ENCODE assay signal across 18 cellular contexts in the genomic region with DNA sequence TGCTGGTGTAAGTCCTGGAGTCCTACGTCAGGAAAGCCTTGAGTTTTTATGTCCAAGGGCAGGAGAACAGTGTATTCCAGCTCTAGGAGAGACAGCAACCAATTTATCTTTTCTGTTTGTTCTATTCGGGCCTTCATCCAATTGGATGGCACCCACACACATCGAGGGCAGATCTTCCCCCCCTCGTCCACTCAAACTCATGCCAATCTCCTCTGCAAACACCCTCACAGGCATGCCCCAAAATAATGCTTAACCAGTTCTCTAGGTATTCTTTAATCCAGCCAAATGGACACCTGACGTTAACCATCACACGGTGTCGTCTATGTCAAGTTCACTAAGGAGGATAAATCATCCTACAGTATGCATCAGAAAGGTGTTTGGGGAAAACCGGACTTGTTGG.
DNase-seq lines count a peak whose midpoint lies in the region; ATAC-seq and TF ChIP-seq lines count a peak whose summit lies in the region.
"Had no signal": no experiment of that assay in that cellular context is flagged by ENCODE, and none has a peak within 500 bp of the region (broad histone marks: within the 10 kb centered on the region; RNA-seq: fewer than 3 reads in every experiment).

No MANE protein-coding gene starts in this region.

- no peaks in the 10 kb centered on the region for H3K9me3 ChIP-seq in right cardiac atrium (ENCODE audit: control insufficient read depth, low read length)
- H3K9me3 ChIP-seq in CD4-positive, CD25-positive, alpha-beta regulatory T cell (ENCODE audit: control insufficient read depth in 2 of 2, low read length in 2 of 2): no peaks in the 10 kb centered on the region
- no peaks in the 10 kb centered on the region for H3K9me3 ChIP-seq in right lobe of liver
- H3K9me3 ChIP-seq in suprapubic skin: no peaks in the 10 kb centered on the region
- H3K9me3 ChIP-seq: BE2C had no signal

- no peak overlapping the region for H3K4me3 Mint-ChIP-seq in activated naive CD8-positive, alpha-beta T cell treated with anti-CD3 and anti-CD28 coated beads, Interleukin-2, amount 10 ng/mL, durations not matched to agents 7 days and 5 days
- no peak overlapping the region for H3K4me3 Mint-ChIP-seq in activated naive CD8-positive, alpha-beta T cell treated with anti-CD3 and anti-CD28 coated beads for 36 hours
- no peak overlapping the region for H3K4me3 Mint-ChIP-seq in CD4-positive, CD25-positive, alpha-beta regulatory T cell
- H3K4me3 Mint-ChIP-seq: CD14-positive monocyte; CD8-positive, alpha-beta T cell; HFFc6 had no signal

- DNase-seq in activated naive CD8-positive, alpha-beta T cell treated with anti-CD3 and anti-CD28 coated beads, Interleukin-2, amount 10 ng/mL, durations not matched to agents 7 days and 5 days: no peak
- no peak for DNase-seq in activated naive CD8-positive, alpha-beta T cell treated with anti-CD3 and anti-CD28 coated beads for 36 hours
- no peak for DNase-seq in right cardiac atrium
- DNase-seq in Right ventricle myocardium inferior (ENCODE audit: missing footprints): no peak
- no peak for DNase-seq in CD4-positive, CD25-positive, alpha-beta regulatory T cell
- DNase-seq in right lobe of liver: peak in 1 of 3 donors; percentile 88
- DNase-seq in suprapubic skin (ENCODE audit: low spot score in 2 of 2): no peak
- no peak for DNase-seq in NOMO-1 treated with dmso at 0.1 percent for 144 hours (lab: John Stamatoyannopoulos, UW; ENCODE audit: unreplicated experiment)
- DNase-seq: BE2C; Calu3; CD8-positive, alpha-beta T cell; DMS79 treated with DMSO at 0.1 percent for 48 hours; GF-D8; GOT3; H7; HFFc6 had no signal

- TF ChIP-seq POLR2A in right lobe of liver (IDR thresholded peaks at IDR 0.05) (no peak), suprapubic skin (IDR thresholded peaks at IDR 0.05) (no peak)

- H3K4me3 ChIP-seq in right cardiac atrium (ENCODE audit: low read length) (no peak overlapping the region), right lobe of liver (no peak overlapping the region), suprapubic skin (no peak overlapping the region)
- no peak overlapping the region for H3K4me3 ChIP-seq in CD4-positive, CD25-positive, alpha-beta regulatory T cell (ENCODE audit: low read depth, low read length)

- H3K27ac Mint-ChIP-seq in activated naive CD8-positive, alpha-beta T cell treated with anti-CD3 and anti-CD28 coated beads, Interleukin-2, amount 10 ng/mL, durations not matched to agents 7 days and 5 days: peak overlapping the region; percentile 30
- H3K27ac Mint-ChIP-seq in activated naive CD8-positive, alpha-beta T cell treated with anti-CD3 and anti-CD28 coated beads for 36 hours: no peak overlapping the region
- H3K27ac Mint-ChIP-seq in CD4-positive, CD25-positive, alpha-beta regulatory T cell: peak overlapping the region in 2 of 3 donors; percentile 53 to 64
- H3K27ac Mint-ChIP-seq: CD8-positive, alpha-beta T cell; HFFc6 had no signal

- peak overlapping the region; percentile 67 for H3K27ac ChIP-seq in right cardiac atrium (ENCODE audit: low read length)
- no peak overlapping the region for H3K27ac ChIP-seq in CD4-positive, CD25-positive, alpha-beta regulatory T cell (ENCODE audit: insufficient read depth, low read length, poor library complexity, severe bottlenecking)
- H3K27ac ChIP-seq in right lobe of liver: peak overlapping the region in 2 of 3 donors; percentile 34 to 56
- no peak overlapping the region for H3K27ac ChIP-seq in suprapubic skin

- no peak for TF ChIP-seq EP300 in suprapubic skin (IDR thresholded peaks at IDR 0.05)

- POLR2A ChIA-PET in activated naive CD8-positive, alpha-beta T cell treated with anti-CD3 and anti-CD28 coated beads, Interleukin-2, amount 10 ng/mL, durations not matched to agents 7 days and 5 days (lab: Charles Lee): no interaction called here

- ATAC-seq in activated naive CD8-positive, alpha-beta T cell treated with anti-CD3 and anti-CD28 coated beads, Interleukin-2, amount 10 ng/mL, durations not matched to agents 7 days and 5 days (ENCODE audit: low read depth): no peak
- ATAC-seq in right cardiac atrium (peak; percentile 14 to 30), Right ventricle myocardium inferior (no peak), right lobe of liver (peak; percentile 81 to 88 (median 83))
- ATAC-seq in CD4-positive, CD25-positive, alpha-beta regulatory T cell (ENCODE audit: low read depth in 2 of 2): no peak
- ATAC-seq: CD8-positive, alpha-beta T cell; HCT116 had no signal

- H3K27me3 ChIP-seq in right cardiac atrium (ENCODE audit: control insufficient read depth, insufficient read depth): no peaks in the 10 kb centered on the region
- H3K27me3 ChIP-seq in CD4-positive, CD25-positive, alpha-beta regulatory T cell (ENCODE audit: control insufficient read depth, insufficient read depth, low read length): no peaks in the 10 kb centered on the region
- no peaks in the 10 kb centered on the region for H3K27me3 ChIP-seq in right lobe of liver
- H3K27me3 ChIP-seq in suprapubic skin: no peaks in the 10 kb centered on the region
- H3K27me3 ChIP-seq: BE2C had no signal

- no peaks in the 10 kb centered on the region for H3K36me3 ChIP-seq in CD4-positive, CD25-positive, alpha-beta regulatory T cell (ENCODE audit: control insufficient read depth, insufficient read depth, low read length)
- H3K36me3 ChIP-seq in right lobe of liver: no peaks in the 10 kb centered on the region
- no peaks in the 10 kb centered on the region for H3K36me3 ChIP-seq in suprapubic skin
- H3K36me3 ChIP-seq: BE2C had no signal

- no peaks in the 10 kb centered on the region for H3K9me3 Mint-ChIP-seq in activated naive CD8-positive, alpha-beta T cell treated with anti-CD3 and anti-CD28 coated beads, Interleukin-2, amount 10 ng/mL, durations not matched to agents 7 days and 5 days
- H3K9me3 Mint-ChIP-seq in activated naive CD8-positive, alpha-beta T cell treated with anti-CD3 and anti-CD28 coated beads for 36 hours: no peaks in the 10 kb centered on the region
- H3K9me3 Mint-ChIP-seq in CD4-positive, CD25-positive, alpha-beta regulatory T cell: peaks cover 0 to 2% (median 0%) of the 10 kb centered on the region in 7 donors
- H3K9me3 Mint-ChIP-seq: CD8-positive, alpha-beta T cell; HFFc6 had no signal

- H3K36me3 Mint-ChIP-seq in activated naive CD8-positive, alpha-beta T cell treated with anti-CD3 and anti-CD28 coated beads, Interleukin-2, amount 10 ng/mL, durations not matched to agents 7 days and 5 days: no peaks in the 10 kb centered on the region
- no peaks in the 10 kb centered on the region for H3K36me3 Mint-ChIP-seq in activated naive CD8-positive, alpha-beta T cell treated with anti-CD3 and anti-CD28 coated beads for 36 hours
- H3K36me3 Mint-ChIP-seq in CD4-positive, CD25-positive, alpha-beta regulatory T cell: no peaks in the 10 kb centered on the region
- H3K36me3 Mint-ChIP-seq: CD8-positive, alpha-beta T cell had no signal

- H3K27me3 Mint-ChIP-seq in activated naive CD8-positive, alpha-beta T cell treated with anti-CD3 and anti-CD28 coated beads, Interleukin-2, amount 10 ng/mL, durations not matched to agents 7 days and 5 days: peaks cover 6% of the 10 kb centered on the region
- H3K27me3 Mint-ChIP-seq in activated naive CD8-positive, alpha-beta T cell treated with anti-CD3 and anti-CD28 coated beads for 36 hours: no peaks in the 10 kb centered on the region
- peaks cover 19% of the 10 kb centered on the region for H3K27me3 Mint-ChIP-seq in CD4-positive, CD25-positive, alpha-beta regulatory T cell

- H3K4me1 Mint-ChIP-seq in activated naive CD8-positive, alpha-beta T cell treated with anti-CD3 and anti-CD28 coated beads, Interleukin-2, amount 10 ng/mL, durations not matched to agents 7 days and 5 days: peaks cover 28% of the 10 kb centered on the region
- H3K4me1 Mint-ChIP-seq in activated naive CD8-positive, alpha-beta T cell treated with anti-CD3 and anti-CD28 coated beads for 36 hours: peaks cover 35% of the 10 kb centered on the region
- H3K4me1 Mint-ChIP-seq in CD4-positive, CD25-positive, alpha-beta regulatory T cell: peaks cover 4 to 54% (median 25%) of the 10 kb centered on the region in 4 donors

- H3K4me1 ChIP-seq in right cardiac atrium (ENCODE audit: control insufficient read depth, insufficient read depth, low read length): peaks cover 4% of the 10 kb centered on the region
- H3K4me1 ChIP-seq in CD4-positive, CD25-positive, alpha-beta regulatory T cell (ENCODE audit: control insufficient read depth, insufficient read depth, low read length, poor library complexity, severe bottlenecking): peaks cover 31% of the 10 kb centered on the region
- H3K4me1 ChIP-seq in right lobe of liver: peaks cover 0 to 15% (median 7%) of the 10 kb centered on the region in 4 donors
- H3K4me1 ChIP-seq in suprapubic skin: peaks cover 9% of the 10 kb centered on the region
- H3K4me1 ChIP-seq: BE2C had no signal

- TF ChIP-seq CTCF in right lobe of liver (IDR thresholded peaks at IDR 0.05): no peak
- TF ChIP-seq CTCF in suprapubic skin (IDR thresholded peaks at IDR 0.05): no peak

- WGBS in right cardiac atrium: 71% methylated on average over 8 of the region's 8 CpGs
- WGBS in right lobe of liver (ENCODE audit: insufficient coverage, low coverage, low lambda C conversion rate, missing lambda C conversion rate): 30% methylated on average over 8 of the region's 8 CpGs
- 70% methylated on average over 8 of the region's 8 CpGs for WGBS in suprapubic skin

- intact Hi-C loops in right cardiac atrium (cut with DNase I) (loop anchor here in 2 of 4 donors (5.0 kb wide), 2 partner anchors 233 to 283 kb away; no protein-coding TSS in a partner anchor), Right ventricle myocardium inferior (cut with DNase I) (no loop called here), right lobe of liver (cut with DNase I) (loop anchor here (5.0 to 10.0 kb wide), 2 partner anchors 281 to 283 kb away; no protein-coding TSS in a partner anchor)

Comparison
In these comparisons a context has a peak if more than half of its experiments do, and no peak if none do; other contexts are left out.
1. ATAC-seq: peak in right cardiac atrium (2 of 2) and right lobe of liver (4 of 4); none in activated naive CD8-positive, alpha-beta T cell treated with anti-CD3 and anti-CD28 coated beads, Interleukin-2, amount 10 ng/mL, durations not matched to agents 7 days and 5 days (single experiment), Right ventricle myocardium inferior (single experiment) and CD4-positive, CD25-positive, alpha-beta regulatory T cell (0 of 2).
2. H3K27ac ChIP-seq: peak in right cardiac atrium (single experiment) and right lobe of liver (2 of 3); none in CD4-positive, CD25-positive, alpha-beta regulatory T cell (single experiment) and suprapubic skin (single experiment).